In the genomic region with DNA sequence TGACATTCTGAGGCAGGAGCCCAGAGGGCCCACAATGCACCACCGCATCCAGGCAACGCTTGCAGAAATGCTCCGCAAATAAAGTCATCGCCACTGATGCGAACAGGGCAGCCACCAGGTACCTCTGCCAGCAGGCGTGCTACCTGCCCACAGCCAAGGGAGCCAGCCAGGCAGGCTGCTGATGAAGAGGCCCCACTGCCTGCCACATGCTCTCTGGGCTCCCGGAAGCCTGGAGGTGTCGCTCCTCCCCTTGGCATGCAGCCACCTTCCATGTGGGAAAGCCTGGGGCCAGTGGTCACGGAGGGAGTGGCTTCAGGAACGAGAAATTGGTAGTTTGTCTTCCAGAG, we compare ENCODE assay signal across 2 cellular contexts.
A peak's percentile ranks its signal among the peaks of the same experiment; 100 is the strongest.
TF ChIP-seq lines count a peak whose summit lies in the region.

No MANE protein-coding gene starts in this region.

TF ChIP-seq in HepG2, 621 proteins besides CTCF, POLR2A, EP300 and RAD21 (continues in another document):
- no peak for TF ChIP-seq AGO1 (IDR thresholded peaks at IDR 0.05; ENCODE audit: low read depth, low read length, poor library complexity, severe bottlenecking)
- TF ChIP-seq REPIN1 (CRISPR knock-in tag; IDR thresholded peaks at IDR 0.05; ENCODE audit: borderline replicate concordance, low read depth): no peak
- TF ChIP-seq TMF1 (CRISPR knock-in tag; IDR thresholded peaks at IDR 0.05; ENCODE audit: low read depth): no peak
- no peak for TF ChIP-seq TFE3 (CRISPR knock-in tag; IDR thresholded peaks at IDR 0.05)
- 0 out of 2 replicates have a peak, but pooled peaks have one; percentile 13 for TF ChIP-seq SAP130 (CRISPR knock-in tag; IDR thresholded peaks at IDR 0.05; ENCODE audit: low read depth)
- TF ChIP-seq FOXO1 (CRISPR knock-in tag; IDR thresholded peaks at IDR 0.05): no peak
- no peak for TF ChIP-seq GABPA (IDR thresholded peaks at IDR 0.05; ENCODE audit: low read depth, low read length)
- peak; percentile 15; the same call in 1 of the 2 replicates for TF ChIP-seq GABPA (CRISPR knock-in tag; IDR thresholded peaks at IDR 0.05; ENCODE audit: low read depth)
- TF ChIP-seq LRRFIP1 (CRISPR knock-in tag; conservative IDR thresholded peaks at IDR 0.05): no peak
- TF ChIP-seq HNRNPLL (IDR thresholded peaks at IDR 0.05; ENCODE audit: low read depth, low read length, poor library complexity, severe bottlenecking): no peak
- TF ChIP-seq, protein P1, sequence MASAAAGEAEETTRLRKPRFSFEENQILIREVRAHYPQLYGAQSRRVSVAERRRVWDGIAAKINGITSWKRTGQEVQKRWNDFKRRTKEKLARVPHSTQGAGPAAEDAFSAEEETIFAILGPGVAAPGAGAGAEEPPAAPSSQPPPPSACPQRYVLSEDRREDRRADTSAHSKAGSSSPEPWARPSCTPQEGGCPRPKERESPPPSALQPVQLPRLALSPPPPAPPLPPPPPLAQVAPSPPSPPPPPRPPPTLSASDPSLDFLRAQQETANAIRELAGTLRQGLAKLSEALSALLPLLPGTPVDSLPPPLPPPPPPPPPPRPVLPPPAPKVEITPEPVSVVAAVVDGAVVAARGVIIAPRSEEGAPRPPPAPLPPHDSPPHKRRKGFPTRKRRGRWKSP (CRISPR knock-in tag; IDR thresholded peaks at IDR 0.05): no peak
- no peak for TF ChIP-seq NAIF1 (CRISPR knock-in tag; IDR thresholded peaks at IDR 0.05; ENCODE audit: borderline replicate concordance)
- no peak for TF ChIP-seq CCDC6 (CRISPR knock-in tag; IDR thresholded peaks at IDR 0.05)
- TF ChIP-seq ZNF431 (CRISPR knock-in tag; IDR thresholded peaks at IDR 0.05; ENCODE audit: borderline replicate concordance, low read depth): no peak
- no peak for TF ChIP-seq HOXD1 (CRISPR knock-in tag; IDR thresholded peaks at IDR 0.05)
- TF ChIP-seq ZNF709 (CRISPR knock-in tag; IDR thresholded peaks at IDR 0.05): no peak
- TF ChIP-seq SIN3A (IDR thresholded peaks at IDR 0.05; ENCODE audit: borderline replicate concordance, low read depth, low read length): no peak
- TF ChIP-seq DMAP1 (CRISPR knock-in tag; IDR thresholded peaks at IDR 0.05): no peak
- TF ChIP-seq ZBTB33 (CRISPR knock-in tag; IDR thresholded peaks at IDR 0.05): no peak
- no peak for TF ChIP-seq ZNF562 (CRISPR knock-in tag; IDR thresholded peaks at IDR 0.05; ENCODE audit: borderline replicate concordance)
- TF ChIP-seq ZNF879 (CRISPR knock-in tag; IDR thresholded peaks at IDR 0.05): no peak
- TF ChIP-seq IRF2 (CRISPR knock-in tag; IDR thresholded peaks at IDR 0.05): no peak
- no peak for TF ChIP-seq ZNF644 (CRISPR knock-in tag; IDR thresholded peaks at IDR 0.05; ENCODE audit: low read depth)
- no peak for TF ChIP-seq MLLT10 (CRISPR knock-in tag; IDR thresholded peaks at IDR 0.05)
- no peak for TF ChIP-seq JUND (CRISPR knock-in tag; IDR thresholded peaks at IDR 0.05)
- no peak for TF ChIP-seq SNAI1 (CRISPR knock-in tag; IDR thresholded peaks at IDR 0.05; ENCODE audit: borderline replicate concordance)
- no peak for TF ChIP-seq GATAD1 (CRISPR knock-in tag; IDR thresholded peaks at IDR 0.05)
- TF ChIP-seq ZNF317 (CRISPR knock-in tag; IDR thresholded peaks at IDR 0.05): no peak
- no peak for TF ChIP-seq ERF (CRISPR knock-in tag; IDR thresholded peaks at IDR 0.05)

TF ChIP-seq in GM23338, 12 proteins besides CTCF, POLR2A, EP300 and RAD21:
- TF ChIP-seq, protein P2, sequence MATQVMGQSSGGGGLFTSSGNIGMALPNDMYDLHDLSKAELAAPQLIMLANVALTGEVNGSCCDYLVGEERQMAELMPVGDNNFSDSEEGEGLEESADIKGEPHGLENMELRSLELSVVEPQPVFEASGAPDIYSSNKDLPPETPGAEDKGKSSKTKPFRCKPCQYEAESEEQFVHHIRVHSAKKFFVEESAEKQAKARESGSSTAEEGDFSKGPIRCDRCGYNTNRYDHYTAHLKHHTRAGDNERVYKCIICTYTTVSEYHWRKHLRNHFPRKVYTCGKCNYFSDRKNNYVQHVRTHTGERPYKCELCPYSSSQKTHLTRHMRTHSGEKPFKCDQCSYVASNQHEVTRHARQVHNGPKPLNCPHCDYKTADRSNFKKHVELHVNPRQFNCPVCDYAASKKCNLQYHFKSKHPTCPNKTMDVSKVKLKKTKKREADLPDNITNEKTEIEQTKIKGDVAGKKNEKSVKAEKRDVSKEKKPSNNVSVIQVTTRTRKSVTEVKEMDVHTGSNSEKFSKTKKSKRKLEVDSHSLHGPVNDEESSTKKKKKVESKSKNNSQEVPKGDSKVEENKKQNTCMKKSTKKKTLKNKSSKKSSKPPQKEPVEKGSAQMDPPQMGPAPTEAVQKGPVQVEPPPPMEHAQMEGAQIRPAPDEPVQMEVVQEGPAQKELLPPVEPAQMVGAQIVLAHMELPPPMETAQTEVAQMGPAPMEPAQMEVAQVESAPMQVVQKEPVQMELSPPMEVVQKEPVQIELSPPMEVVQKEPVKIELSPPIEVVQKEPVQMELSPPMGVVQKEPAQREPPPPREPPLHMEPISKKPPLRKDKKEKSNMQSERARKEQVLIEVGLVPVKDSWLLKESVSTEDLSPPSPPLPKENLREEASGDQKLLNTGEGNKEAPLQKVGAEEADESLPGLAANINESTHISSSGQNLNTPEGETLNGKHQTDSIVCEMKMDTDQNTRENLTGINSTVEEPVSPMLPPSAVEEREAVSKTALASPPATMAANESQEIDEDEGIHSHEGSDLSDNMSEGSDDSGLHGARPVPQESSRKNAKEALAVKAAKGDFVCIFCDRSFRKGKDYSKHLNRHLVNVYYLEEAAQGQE (IDR thresholded peaks at IDR 0.05; ENCODE audit: unreplicated experiment): no peak
- TF ChIP-seq, protein P3, sequence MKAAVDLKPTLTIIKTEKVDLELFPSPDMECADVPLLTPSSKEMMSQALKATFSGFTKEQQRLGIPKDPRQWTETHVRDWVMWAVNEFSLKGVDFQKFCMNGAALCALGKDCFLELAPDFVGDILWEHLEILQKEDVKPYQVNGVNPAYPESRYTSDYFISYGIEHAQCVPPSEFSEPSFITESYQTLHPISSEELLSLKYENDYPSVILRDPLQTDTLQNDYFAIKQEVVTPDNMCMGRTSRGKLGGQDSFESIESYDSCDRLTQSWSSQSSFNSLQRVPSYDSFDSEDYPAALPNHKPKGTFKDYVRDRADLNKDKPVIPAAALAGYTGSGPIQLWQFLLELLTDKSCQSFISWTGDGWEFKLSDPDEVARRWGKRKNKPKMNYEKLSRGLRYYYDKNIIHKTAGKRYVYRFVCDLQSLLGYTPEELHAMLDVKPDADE (IDR thresholded peaks at IDR 0.05): no peak
- TF ChIP-seq ZNF462 (CRISPR knock-in tag; IDR thresholded peaks at IDR 0.05): no peak
